Comparison of ENCODE assay signal across 8 cellular contexts in the genomic region with DNA sequence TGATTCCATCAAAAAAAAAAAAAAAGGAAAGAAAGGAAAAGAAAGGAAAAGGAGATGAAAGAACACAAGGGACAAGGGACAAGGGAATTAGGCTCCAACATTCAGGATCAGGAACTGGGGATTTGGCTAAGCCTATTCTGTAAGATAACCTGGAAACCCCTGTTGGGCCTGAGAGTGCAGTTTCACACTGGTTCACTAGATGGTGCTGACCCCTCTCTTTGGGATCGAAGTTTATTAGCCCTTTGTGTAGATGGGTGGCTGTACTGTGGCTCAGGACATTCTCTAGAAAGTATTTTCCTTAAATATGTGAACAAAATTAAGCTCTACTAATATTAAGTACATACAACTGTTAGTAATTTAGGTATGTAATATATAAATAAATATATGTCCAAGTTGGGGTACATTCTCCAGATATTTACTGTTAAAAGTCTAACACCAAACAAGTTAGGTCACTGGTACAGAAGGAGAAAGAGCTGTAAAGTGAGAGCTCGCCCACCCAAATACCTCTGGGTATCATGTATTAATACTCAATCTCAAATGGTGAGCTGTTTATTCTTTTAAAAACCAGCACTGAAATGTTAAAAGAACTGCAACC. TPM values are rescaled to one million over a fixed set of nuclear protein-coding genes. Genes with fewer than 3 reads are reported as not detected.
DNase-seq lines count a peak whose midpoint lies in the region; ATAC-seq, FAIRE-seq and TF ChIP-seq lines count a peak whose summit lies in the region.

No MANE protein-coding gene starts in this region.

- H3K4me2 ChIP-seq in Loucy (ENCODE audit: low read depth, low read length, poor library complexity, severe bottlenecking) (no peak overlapping the region), H1 (ENCODE audit: insufficient read depth in 1 of 2, low read depth in 2 of 2, low read length in 2 of 2) (no peak overlapping the region)

- H3K14ac ChIP-seq in H1 (ENCODE audit: insufficient read length) = no peak overlapping the region

- H2BK20ac ChIP-seq in H1 (ENCODE audit: low read length) = no peak overlapping the region

- H4K91ac ChIP-seq in H1 (replicated peaks; ENCODE audit: insufficient read length, low read length) = no peak overlapping the region

- H3K4me1 ChIP-seq in Loucy (ENCODE audit: insufficient read depth, low read length, poor library complexity, severe bottlenecking) = no peaks in the 10 kb centered on the region
- H3K4me1 ChIP-seq in H1 (replicated peaks in 1 of 4; ENCODE audit: control insufficient read depth in 3 of 4, insufficient read depth in 4 of 4, low read length in 3 of 4) = peaks cover 0 to 3% (median 1%) of the 10 kb centered on the region in 4 experiments; a peak in 2 of 7 replicates
- no peaks in the 10 kb centered on the region for H3K4me1 ChIP-seq in upper lobe of left lung

- no peak overlapping the region for H3K18ac ChIP-seq in H1 (ENCODE audit: extremely low read depth, low read length)

- H2AFZ ChIP-seq in Loucy (ENCODE audit: low read length) (no peak overlapping the region), H1 (ENCODE audit: low read length) (no peak overlapping the region)

- no peak overlapping the region for H3K23ac ChIP-seq in H1 (ENCODE audit: insufficient read length)

- H3K27me3 ChIP-seq in GM06990 (replicated peaks; ENCODE audit: control insufficient read depth, insufficient read depth, low read length) (no peaks in the 10 kb centered on the region), Loucy (ENCODE audit: insufficient read depth, low read length, poor library complexity, severe bottlenecking) (peaks cover 6% of the 10 kb centered on the region), H1 (replicated peaks in 1 of 4; ENCODE audit: control insufficient read depth in 3 of 4, extremely low read depth in 1 of 4, insufficient read depth in 3 of 4, low read length in 3 of 4) (no peaks in the 10 kb centered on the region), upper lobe of left lung (no peaks in the 10 kb centered on the region)

- no peak overlapping the region for H2BK120ac ChIP-seq in H1 (replicated peaks; ENCODE audit: low read depth, low read length)

- no peak overlapping the region for H3K4me3 Mint-ChIP-seq in memory B cell

- no peak overlapping the region for H4K5ac ChIP-seq in H1 (ENCODE audit: insufficient read length, low read depth, low read length)

- H3K9me3 Mint-ChIP-seq in memory B cell = no peaks in the 10 kb centered on the region

- DNase-seq in 8988T = peak; percentile 63
- DNase-seq in GM06990 (ENCODE audit: extremely low read depth, insufficient read length) = no peak
- peak; percentile 60 for DNase-seq in HCEC 1CT
- DNase-seq in H1 (ENCODE audit: low read depth in 1 of 2, low spot score in 2 of 2) = peak; percentile 38 to 63
- no peak for DNase-seq in memory B cell (ENCODE audit: low spot score in 2 of 2)
- DNase-seq in upper lobe of left lung = peak in 1 of 2 donors; percentile 22

- no peak overlapping the region for H3K56ac ChIP-seq in H1 (replicated peaks; ENCODE audit: insufficient read length, low read depth, low read length)

- H3K4me1 Mint-ChIP-seq in memory B cell = peaks cover 2% of the 10 kb centered on the region

- H3K27ac Mint-ChIP-seq in memory B cell = no peak overlapping the region

- FAIRE-seq in H1 (lab: Jason Lieb, UNC) = peak; percentile 66

- H4K8ac ChIP-seq in H1 (ENCODE audit: extremely low read depth, insufficient read depth, low read length) = no peak overlapping the region

- H3K9me3 ChIP-seq in Loucy (ENCODE audit: insufficient read depth, low read depth, low read length) (no peaks in the 10 kb centered on the region), H1 (ENCODE audit: insufficient read depth in 2 of 2, low read depth in 1 of 2, low read length in 1 of 2) (no peaks in the 10 kb centered on the region), upper lobe of left lung (no peaks in the 10 kb centered on the region)

- TF ChIP-seq EP300 in H1 (IDR thresholded peaks at IDR 0.05; ENCODE audit: borderline replicate concordance in 1 of 2, low read depth in 2 of 2, low read length in 2 of 2) (no peak), upper lobe of left lung (IDR thresholded peaks at IDR 0.05) (no peak)

- H3K23me2 ChIP-seq in H1 (ENCODE audit: low read depth, low read length) = no peaks in the 10 kb centered on the region

- TF ChIP-seq CTCF in GM06990 (IDR thresholded peaks at IDR 0.05; ENCODE audit: insufficient read depth, low read length, poor library complexity, severe bottlenecking) (peak; percentile 80), Loucy (conservative IDR thresholded peaks at IDR 0.05; ENCODE audit: low read length) (peak; percentile 69), H1 (IDR thresholded peaks at IDR 0.05; ENCODE audit: control extremely low read depth in 1 of 3, insufficient read depth in 1 of 3, low read depth in 1 of 3, low read length in 3 of 3) (peak; percentile 58 to 92 (median 87)), upper lobe of left lung (IDR thresholded peaks at IDR 0.05) (peak; percentile 40 to 67 (median 58))

- H3K79me2 ChIP-seq in Loucy (ENCODE audit: insufficient read depth, low read length) (no peaks in the 10 kb centered on the region), H1 (ENCODE audit: control insufficient read depth in 1 of 2, insufficient read depth in 2 of 2, low read length in 2 of 2) (no peaks in the 10 kb centered on the region)

- H3K36me3 Mint-ChIP-seq in memory B cell = no peaks in the 10 kb centered on the region

- no peaks in the 10 kb centered on the region for H3K9me2 ChIP-seq in Loucy (replicated peaks; ENCODE audit: low read depth, low read length)

- H3K36me3 ChIP-seq in GM06990 (ENCODE audit: control insufficient read depth, insufficient read depth, low read length) = no peaks in the 10 kb centered on the region
- no peaks in the 10 kb centered on the region for H3K36me3 ChIP-seq in Loucy (ENCODE audit: insufficient read depth, low read length)
- no peaks in the 10 kb centered on the region for H3K36me3 ChIP-seq in H1 (ENCODE audit: control insufficient read depth in 2 of 4, insufficient read depth in 4 of 4, low read length in 3 of 4)
- no peaks in the 10 kb centered on the region for H3K36me3 ChIP-seq in upper lobe of left lung

- H2BK15ac ChIP-seq in H1 (ENCODE audit: low read length) = no peak overlapping the region

- H2AK5ac ChIP-seq in H1 (ENCODE audit: low read depth, low read length) = no peak overlapping the region

- peak; percentile 96 to 97 for TF ChIP-seq RAD21 in H1 (IDR thresholded peaks at IDR 0.05 in 1 of 2, conservative IDR thresholded peaks at IDR 0.05 in 1 of 2; ENCODE audit: low read depth in 2 of 2, low read length in 2 of 2)

- peaks cover 3% of the 10 kb centered on the region for H3K27me3 Mint-ChIP-seq in memory B cell

- H4K20me1 ChIP-seq in Loucy (ENCODE audit: insufficient read depth, low read length, poor library complexity, severe bottlenecking) (no peaks in the 10 kb centered on the region), H1 (replicated peaks in 1 of 2; ENCODE audit: control insufficient read depth in 1 of 2, insufficient read depth in 2 of 2, low read length in 2 of 2) (no peaks in the 10 kb centered on the region)

- H2BK5ac ChIP-seq in H1 (ENCODE audit: low read depth, low read length) = no peak overlapping the region

- no peak overlapping the region for H3K4ac ChIP-seq in H1 (replicated peaks; ENCODE audit: insufficient read length, low read depth, low read length)

- H2BK12ac ChIP-seq in H1 (ENCODE audit: low read depth, low read length) = no peak overlapping the region

- ATAC-seq in SK-N-SH treated with all-trans-retinoic acid at 6 μM for 48 hours (peak; percentile 98), memory B cell (ENCODE audit: low read depth) (peak; percentile 88), upper lobe of left lung (ENCODE audit: low FRiP score in 2 of 2) (peak; percentile 71 to 88)

- no peaks in the 10 kb centered on the region for H3F3A ChIP-seq in Loucy (ENCODE audit: low read depth)

- H3K4me3 ChIP-seq in GM06990 (replicated peaks; ENCODE audit: low read depth, low read length) (no peak overlapping the region), Loucy (ENCODE audit: low read length, poor library complexity, severe bottlenecking) (no peak overlapping the region), H1 (ENCODE audit: extremely low read depth in 1 of 4, insufficient read depth in 2 of 4, low read depth in 3 of 4, low read length in 4 of 4) (no peak overlapping the region), upper lobe of left lung (no peak overlapping the region)

- CTCF ChIA-PET in H1 (lab: Charles Lee; ENCODE audit: partially characterized antibody) = interaction anchor here (0.5 to 4.3 kb wide), 68 partner anchors 9 to 566 kb away, joined by 3 to 43 read pairs (median 4); a partner anchor contains a TSS

- WGBS in H1 (ENCODE audit: extremely low coverage in 1 of 2, insufficient coverage in 1 of 2, insufficient read length in 1 of 2, insufficient replicate concordance in 2 of 2, low coverage in 1 of 2, low lambda C conversion rate in 2 of 2, missing lambda C conversion rate in 1 of 2), 2 experiments = 46% methylated on average over 2 of the region's 2 CpGs; no CpG with 5 or more reads in 1 of the 2 experiments
- 34 to 41% methylated on average over 2 of the region's 2 CpGs for WGBS in upper lobe of left lung, 2 donors

- TF ChIP-seq POLR2A in H1 (IDR thresholded peaks at IDR 0.05; ENCODE audit: control extremely low read depth in 1 of 2, low read depth in 2 of 2, low read length in 2 of 2) (no peak), upper lobe of left lung (IDR thresholded peaks at IDR 0.05) (no peak)

- H3K27ac ChIP-seq in H1 (ENCODE audit: low read depth, low read length) (no peak overlapping the region), upper lobe of left lung (no peak overlapping the region)

- H3K79me1 ChIP-seq in H1 (ENCODE audit: low read depth, low read length) = no peaks in the 10 kb centered on the region

- H3K9ac ChIP-seq in Loucy (ENCODE audit: low read depth, low read length, poor library complexity, severe bottlenecking) (no peak overlapping the region), H1 (replicated peaks in 1 of 4; ENCODE audit: extremely low read depth in 1 of 4, low read depth in 3 of 4, low read length in 3 of 4) (no peak overlapping the region)

- POLR2A ChIA-PET in H1 (lab: Charles Lee; ENCODE audit: partially characterized antibody) = interaction anchor here (0.6 to 1.9 kb wide), 4 partner anchors 124 to 256 kb away, joined by 4 to 6 read pairs (median 4); a partner anchor contains a TSS

RNA-seq across cellular contexts. Expression of a gene that starts 6.3 kb away (rescaled TPM):
- not detected in 2 replicates for total RNA-seq in H1 (2021; fragmentation: NEBNext Ultra II Directional; extraction: Animal tissue kit (Norgen Biotek cat#: 25700))
- polyA plus RNA-seq in H1 (2011; rRNA removed) = 0.27 and 0.88 TPM in 2 replicates
- 0.13 TPM for polyA plus RNA-seq in H1 (2011; cell fraction: cytosol; rRNA removed)
- not detected for polyA plus RNA-seq in H1 (2011; cell fraction: nucleus; rRNA removed)
- polyA plus RNA-seq in H1 (2012, experiment 1 of 2) = 0.09 to 0.63 TPM (median 0.35 TPM) in 3 of 4 replicates, not detected in the other
- polyA plus RNA-seq in H1 (2012, experiment 2 of 2) = not detected
- polyA plus RNA-seq in H1 (2013, experiment 1 of 2) = not detected
- not detected for polyA plus RNA-seq in H1 (2013, experiment 2 of 2)
- polyA minus RNA-seq in H1 (2011; rRNA and poly(A)+ RNA removed) = not detected in 2 replicates
- not detected for polyA minus RNA-seq in H1 (2011; cell fraction: cytosol; rRNA and poly(A)+ RNA removed)
- polyA minus RNA-seq in H1 (2011; cell fraction: nucleus; rRNA and poly(A)+ RNA removed) = 0.90 TPM
- total RNA-seq in upper lobe of left lung = 1 to 10 TPM in 1 of 6 donors, not detected in 5; 5.2 TPM

RNA-seq across cellular contexts. Expression of a gene that starts 15.9 kb away (rescaled TPM):
- total RNA-seq in H1 (2021; fragmentation: NEBNext Ultra II Directional; extraction: Animal tissue kit (Norgen Biotek cat#: 25700)) = not detected in 2 replicates
- polyA plus RNA-seq in H1 (2011; rRNA removed) = not detected in 2 replicates
- polyA plus RNA-seq in H1 (2011; cell fraction: cytosol; rRNA removed) = not detected
- not detected for polyA plus RNA-seq in H1 (2011; cell fraction: nucleus; rRNA removed)
- not detected in 4 replicates for polyA plus RNA-seq in H1 (2012, experiment 1 of 2)
- not detected for polyA plus RNA-seq in H1 (2012, experiment 2 of 2)
- polyA plus RNA-seq in H1 (2013, experiment 1 of 2) = not detected
- polyA plus RNA-seq in H1 (2013, experiment 2 of 2) = 0.02 TPM
- not detected in 2 replicates for polyA minus RNA-seq in H1 (2011; rRNA and poly(A)+ RNA removed)
- polyA minus RNA-seq in H1 (2011; cell fraction: cytosol; rRNA and poly(A)+ RNA removed) = not detected
- polyA minus RNA-seq in H1 (2011; cell fraction: nucleus; rRNA and poly(A)+ RNA removed) = not detected
- not detected for total RNA-seq in upper lobe of left lung

RNA-seq across cellular contexts. Expression of a gene that starts 57.8 kb away (rescaled TPM):
- not detected in 2 replicates for total RNA-seq in H1 (2021; fragmentation: NEBNext Ultra II Directional; extraction: Animal tissue kit (Norgen Biotek cat#: 25700))
- polyA plus RNA-seq in H1 (2011; rRNA removed) = 0.11 TPM in 1 of 2 replicates, not detected in the other
- 0.03 TPM for polyA plus RNA-seq in H1 (2011; cell fraction: cytosol; rRNA removed)
- not detected for polyA plus RNA-seq in H1 (2011; cell fraction: nucleus; rRNA removed)
- polyA plus RNA-seq in H1 (2012, experiment 1 of 2) = 0.08 TPM in 1 of 4 replicates, not detected in the others
- polyA plus RNA-seq in H1 (2012, experiment 2 of 2) = not detected
- 0.04 TPM for polyA plus RNA-seq in H1 (2013, experiment 1 of 2)
- 0.07 TPM for polyA plus RNA-seq in H1 (2013, experiment 2 of 2)
- polyA minus RNA-seq in H1 (2011; rRNA and poly(A)+ RNA removed) = 0.07 TPM in 1 of 2 replicates, not detected in the other
- polyA minus RNA-seq in H1 (2011; cell fraction: cytosol; rRNA and poly(A)+ RNA removed) = not detected
- polyA minus RNA-seq in H1 (2011; cell fraction: nucleus; rRNA and poly(A)+ RNA removed) = 0.20 TPM
- 1 to 10 TPM in 2 of 6 donors, under 1 TPM in 4; under 0.01 to 2.1 (median 0.39) TPM for total RNA-seq in upper lobe of left lung

Comparison
In these comparisons a context has a peak if more than half of its experiments do, and no peak if none do; other contexts are left out.
1. DNase-seq: peak in 8988T (single experiment), HCEC 1CT (single experiment) and H1 (2 of 2); none in GM06990 (single experiment) and memory B cell (0 of 2).
2. Peak in every context shown above with its lines, with median percentiles within 50 percentile points of each other: CTCF ChIP-seq and ATAC-seq.